In genomic region chr13:59318320-59318930, GRCh38 we compare ENCODE assay signal across 8 cellular contexts.
A peak's percentile ranks its signal among the peaks of the same experiment; 100 is the strongest.
DNase-seq lines count a peak whose midpoint lies in the region; ATAC-seq and TF ChIP-seq lines count a peak whose summit lies in the region.

No MANE protein-coding gene starts in this region.

- intact Hi-C loops in lower leg skin (cut with DNase I; ENCODE audit: low total_unique reads), result no loop called here

- TF ChIP-seq CTCF in WI38 (IDR thresholded peaks at IDR 0.05; ENCODE audit: low read depth, low read length), result peak; percentile 62
- TF ChIP-seq CTCF in choroid plexus epithelial cell (conservative IDR thresholded peaks at IDR 0.05; ENCODE audit: low read depth, low read length), result peak; percentile 83
- no peak for TF ChIP-seq CTCF in lower leg skin (IDR thresholded peaks at IDR 0.05)

- 39 to 49% methylated on average over 4 of the region's 4 CpGs for WGBS in lower leg skin, 2 donors

- DNase-seq in NCI-H446 (lab: John Stamatoyannopoulos, UW), result peak; percentile 58 to 79
- no peak for DNase-seq in NCI-H446 treated with DMSO at 0.1 percent for 48 hours (lab: John Stamatoyannopoulos, UW)
- DNase-seq in NCI-H187 treated with DMSO at 0.1 percent for 48 hours (lab: John Stamatoyannopoulos, UW), result peak; percentile 3
- DNase-seq in choroid plexus epithelial cell (ENCODE audit: low read depth), result peak; percentile 77
- DNase-seq in lower leg skin (ENCODE audit: low spot score in 2 of 2), result peak; percentile 33 to 88
- DNase-seq in stimulated activated CD8-positive, alpha-beta memory T cell treated with anti-CD3 and anti-CD28 coated beads, Interleukin-15, amount 100 ng/mL, for 24 hours (ENCODE audit: low read depth), result peak; percentile 20

- TF ChIP-seq POLR2A in lower leg skin (IDR thresholded peaks at IDR 0.05), result no peak

- ATAC-seq in HG02759 (IDR thresholded peaks at IDR 0.05; ENCODE audit: unreplicated experiment), result peak; percentile 74

- H3K4me3 ChIP-seq in WI38 (ENCODE audit: low read depth, low read length) (no peak overlapping the region), choroid plexus epithelial cell (ENCODE audit: low read depth, low read length) (no peak overlapping the region), lower leg skin (ENCODE audit: low read depth, poor library complexity, severe bottlenecking) (no peak overlapping the region)

Comparison
In these comparisons a context has a peak if more than half of its experiments do, and no peak if none do; other contexts are left out.
1. CTCF ChIP-seq: peak in WI38 (single experiment) and choroid plexus epithelial cell (single experiment); none in lower leg skin (0 of 3).